24 cellular contexts compared by ENCODE assay signal in genomic region chr12:130195369-130195768, GRCh38. TPM values are rescaled to one million over a fixed set of nuclear protein-coding genes. Genes with fewer than 3 reads are reported as not detected.
"Had no signal": no experiment of that assay in that cellular context is flagged by ENCODE, and none has a peak within 500 bp of the region (broad histone marks: within the 10 kb centered on the region; RNA-seq: fewer than 3 reads in every experiment).

No MANE protein-coding gene starts in this region.

- H3K4me3 Mint-ChIP-seq: dendritic cell treated with granulocyte-macrophage colony-stimulating factor and Interleukin-4, amounts not matched to agents 40 ng/mL and 50 ng/mL, for 4 days; effector memory CD8-positive, alpha-beta T cell; endodermal cell; immature natural killer cell had no signal

- DNase-seq: colonic mucosa; cortex of kidney; effector CD8-positive, alpha-beta T cell; effector memory CD8-positive, alpha-beta T cell; endodermal cell; erythroblast; esophagus squamous epithelium; foreskin fibroblast; foreskin melanocyte; gastrocnemius medialis; glutamatergic neuron; hypothalamus; immature natural killer cell; kidney; left cardiac atrium; left lung; left ventricle myocardium superior; lower lobe of right lung; mesenchymal stem cell; midbrain had no signal

- H3K4me1 Mint-ChIP-seq: endodermal cell, immature natural killer cell had no signal

- H3K36me3 Mint-ChIP-seq: immature natural killer cell had no signal

- ATAC-seq: effector memory CD8-positive, alpha-beta T cell; esophagus mucosa; gastrocnemius medialis; left cardiac atrium; left lung; left ventricle myocardium superior; lower lobe of right lung had no signal

- H3K27ac Mint-ChIP-seq: dendritic cell treated with granulocyte-macrophage colony-stimulating factor and Interleukin-4, amounts not matched to agents 40 ng/mL and 50 ng/mL, for 4 days; effector memory CD8-positive, alpha-beta T cell; endodermal cell; immature natural killer cell had no signal

- H3K9me3 Mint-ChIP-seq: dendritic cell treated with granulocyte-macrophage colony-stimulating factor and Interleukin-4, amounts not matched to agents 40 ng/mL and 50 ng/mL, for 4 days; immature natural killer cell had no signal

- H3K27me3 Mint-ChIP-seq: dendritic cell treated with granulocyte-macrophage colony-stimulating factor and Interleukin-4, amounts not matched to agents 40 ng/mL and 50 ng/mL, for 4 days; effector memory CD8-positive, alpha-beta T cell had no signal

RNA-seq across cellular contexts. Expression of gene FZD10, which starts 33.1 kb away (rescaled TPM):
- total RNA-seq: glomerular endothelial cell, mononuclear cell had no signal
